Comparison of ENCODE assay signal across 13 cellular contexts in genomic region chr16:66369055-66369592, GRCh38. TPM values are rescaled to one million over a fixed set of nuclear protein-coding genes. Genes with fewer than 3 reads are reported as not detected.
DNase-seq lines count a peak whose midpoint lies in the region; ATAC-seq, FAIRE-seq and TF ChIP-seq lines count a peak whose summit lies in the region.
"Had no signal": no experiment of that assay in that cellular context is flagged by ENCODE, and none has a peak within 500 bp of the region (broad histone marks: within the 10 kb centered on the region; RNA-seq: fewer than 3 reads in every experiment).

No MANE protein-coding gene starts in this region.

- TF ChIP-seq RAD21 in H1 (IDR thresholded peaks at IDR 0.05 in 1 of 2, conservative IDR thresholded peaks at IDR 0.05 in 1 of 2; ENCODE audit: low read depth in 2 of 2, low read length in 2 of 2), result no peak

- no peak overlapping the region for H3K4me2 ChIP-seq in H1 (ENCODE audit: insufficient read depth in 1 of 2, low read depth in 2 of 2, low read length in 2 of 2)

- FAIRE-seq in H1 (lab: Jason Lieb, UNC) (no peak), RCC 7860 (lab: Jason Lieb, UNC) (no peak)

- H3K79me1 ChIP-seq in H1 (ENCODE audit: low read depth, low read length), result no peaks in the 10 kb centered on the region

- H3K9me3 Mint-ChIP-seq in activated naive CD4-positive, alpha-beta T cell treated with anti-CD3 and anti-CD28 coated beads, Interleukin-2, amount 10 ng/mL, durations not matched to agents 7 days and 5 days, result no peaks in the 10 kb centered on the region
- H3K9me3 Mint-ChIP-seq: CD4-positive, alpha-beta memory T cell had no signal

- no peak overlapping the region for H3K56ac ChIP-seq in H1 (replicated peaks; ENCODE audit: insufficient read length, low read depth, low read length)

- CTCF ChIA-PET in H1 (lab: Charles Lee; ENCODE audit: partially characterized antibody), result interaction anchor here (0.8 to 8.6 kb wide), 7 partner anchors 12 to 114 kb away, joined by 3 to 106 read pairs (median 4); no protein-coding TSS in a partner anchor
- CTCF ChIA-PET in activated naive CD4-positive, alpha-beta T cell treated with anti-CD3 and anti-CD28 coated beads, Interleukin-2, amount 10 ng/mL, durations not matched to agents 7 days and 5 days (lab: Charles Lee), result interaction anchor here (0.9 to 1.6 kb wide), 3 partner anchors 11 to 25 kb away, joined by 3 to 11 read pairs (median 3); no protein-coding TSS in a partner anchor

- no peak for TF ChIP-seq EP300 in H1 (IDR thresholded peaks at IDR 0.05; ENCODE audit: borderline replicate concordance in 1 of 2, low read depth in 2 of 2, low read length in 2 of 2)

- no peaks in the 10 kb centered on the region for H3K79me2 ChIP-seq in H1 (ENCODE audit: control insufficient read depth in 1 of 2, insufficient read depth in 2 of 2, low read length in 2 of 2)

- intact Hi-C loops in posterior vena cava (cut with DNase I), result no loop called here

- no peak overlapping the region for H3K23ac ChIP-seq in H1 (ENCODE audit: insufficient read length)

- no peak overlapping the region for H2AFZ ChIP-seq in H1 (ENCODE audit: low read length)

- H3K23me2 ChIP-seq in H1 (ENCODE audit: low read depth, low read length), result no peaks in the 10 kb centered on the region

- no peaks in the 10 kb centered on the region for H4K20me1 ChIP-seq in H1 (replicated peaks in 1 of 2; ENCODE audit: control insufficient read depth in 1 of 2, insufficient read depth in 2 of 2, low read length in 2 of 2)

- H2BK120ac ChIP-seq in H1 (replicated peaks; ENCODE audit: low read depth, low read length), result no peak overlapping the region

- peaks cover 6% of the 10 kb centered on the region for H3K4me1 Mint-ChIP-seq in activated naive CD4-positive, alpha-beta T cell treated with anti-CD3 and anti-CD28 coated beads, Interleukin-2, amount 10 ng/mL, durations not matched to agents 7 days and 5 days

- H3K27ac ChIP-seq in H1 (ENCODE audit: low read depth, low read length), result no peak overlapping the region

- H2BK20ac ChIP-seq in H1 (ENCODE audit: low read length), result peak overlapping the region; percentile 36; the same call in 1 of the 2 replicates

- H4K5ac ChIP-seq in H1 (ENCODE audit: insufficient read length, low read depth, low read length), result no peak overlapping the region

- H3K4me3 ChIP-seq in H1 (ENCODE audit: extremely low read depth in 1 of 4, insufficient read depth in 2 of 4, low read depth in 3 of 4, low read length in 4 of 4), result no peak overlapping the region

- no peak overlapping the region for H4K8ac ChIP-seq in H1 (ENCODE audit: extremely low read depth, insufficient read depth, low read length)

- H2BK12ac ChIP-seq in H1 (ENCODE audit: low read depth, low read length), result peak overlapping the region; percentile 96; the same call in 1 of the 2 replicates

- H3K36me3 ChIP-seq in H1 (ENCODE audit: control insufficient read depth in 2 of 4, insufficient read depth in 4 of 4, low read length in 3 of 4), result no peaks in the 10 kb centered on the region

- H2AK5ac ChIP-seq in H1 (ENCODE audit: low read depth, low read length), result no peak overlapping the region; the same call in 1 of the 2 replicates

- peak overlapping the region; percentile 88; the same call in 1 of the 2 replicates for H2BK5ac ChIP-seq in H1 (ENCODE audit: low read depth, low read length)

- POLR2A ChIA-PET in H1 (lab: Charles Lee; ENCODE audit: partially characterized antibody), result interaction anchor here (1.1 kb wide), 1 partner anchor 30 kb away, joined by 4 read pairs; no protein-coding TSS in a partner anchor

- no peak overlapping the region for H3K27ac Mint-ChIP-seq in activated naive CD4-positive, alpha-beta T cell treated with anti-CD3 and anti-CD28 coated beads, Interleukin-2, amount 10 ng/mL, durations not matched to agents 7 days and 5 days
- H3K27ac Mint-ChIP-seq: CD4-positive, alpha-beta memory T cell had no signal

- H4K91ac ChIP-seq in H1 (replicated peaks; ENCODE audit: insufficient read length, low read length), result peak overlapping the region; percentile 32

- H3K18ac ChIP-seq in H1 (ENCODE audit: extremely low read depth, low read length), result no peak overlapping the region

- H3K9me3 ChIP-seq in H1 (ENCODE audit: insufficient read depth in 2 of 2, low read depth in 1 of 2, low read length in 1 of 2), result no peaks in the 10 kb centered on the region

- DNase-seq in MV-4-11 (lab: John Stamatoyannopoulos, UW) (peak; percentile 92), H1 (ENCODE audit: low read depth in 1 of 2, low spot score in 2 of 2) (no peak), posterior vena cava (ENCODE audit: low spot score) (peak; percentile 84), NAMALWA (ENCODE audit: low spot score) (no peak), RCC 7860 (ENCODE audit: low spot score) (no peak)
- no peak for DNase-seq in activated naive CD4-positive, alpha-beta T cell treated with anti-CD3 and anti-CD28 coated beads, Interleukin-2, amount 10 ng/mL, durations not matched to agents 7 days and 5 days
- DNase-seq: activated CD4-positive, alpha-beta T cell treated with anti-CD3 and anti-CD28 coated beads for 4 hours; activated naive CD4-positive, alpha-beta T cell treated with Interleukin-2 at 50 U/mL for 16 hours; CD4-positive, alpha-beta memory T cell; NCI-H1694; SHP77 treated with DMSO at 0.1 percent for 48 hours had no signal

- H3K27me3 Mint-ChIP-seq in activated naive CD4-positive, alpha-beta T cell treated with anti-CD3 and anti-CD28 coated beads, Interleukin-2, amount 10 ng/mL, durations not matched to agents 7 days and 5 days, result peaks cover 25% of the 10 kb centered on the region

- no peak for TF ChIP-seq CTCF in H1 (IDR thresholded peaks at IDR 0.05; ENCODE audit: control extremely low read depth in 1 of 3, insufficient read depth in 1 of 3, low read depth in 1 of 3, low read length in 3 of 3)

- no peak overlapping the region for H2BK15ac ChIP-seq in H1 (ENCODE audit: low read length)

- TF ChIP-seq POLR2A in H1 (IDR thresholded peaks at IDR 0.05; ENCODE audit: control extremely low read depth in 1 of 2, low read depth in 2 of 2, low read length in 2 of 2), result no peak

- WGBS in H1 (ENCODE audit: extremely low coverage in 1 of 2, insufficient coverage in 1 of 2, insufficient read length in 1 of 2, insufficient replicate concordance in 2 of 2, low coverage in 1 of 2, low lambda C conversion rate in 2 of 2, missing lambda C conversion rate in 1 of 2), 2 experiments, result 89% methylated on average over 5 of the region's 5 CpGs; no CpG with 5 or more reads in 1 of the 2 experiments

- no peak overlapping the region for H3K14ac ChIP-seq in H1 (ENCODE audit: insufficient read length)

- peak overlapping the region; percentile 11 for H3K4ac ChIP-seq in H1 (replicated peaks; ENCODE audit: insufficient read length, low read depth, low read length)

- no peaks in the 10 kb centered on the region for H3K27me3 ChIP-seq in H1 (replicated peaks in 1 of 4; ENCODE audit: control insufficient read depth in 3 of 4, extremely low read depth in 1 of 4, insufficient read depth in 3 of 4, low read length in 3 of 4)

- H3K36me3 Mint-ChIP-seq in activated naive CD4-positive, alpha-beta T cell treated with anti-CD3 and anti-CD28 coated beads, Interleukin-2, amount 10 ng/mL, durations not matched to agents 7 days and 5 days, result no peaks in the 10 kb centered on the region
- H3K36me3 Mint-ChIP-seq: CD4-positive, alpha-beta memory T cell had no signal

- no peak overlapping the region for H3K9ac ChIP-seq in H1 (replicated peaks in 1 of 4; ENCODE audit: extremely low read depth in 1 of 4, low read depth in 3 of 4, low read length in 3 of 4)

- ATAC-seq in GM18511 (IDR thresholded peaks at IDR 0.05; ENCODE audit: unreplicated experiment) (peak; percentile 59), GM21576 (IDR thresholded peaks at IDR 0.05; ENCODE audit: unreplicated experiment) (no peak)

- no peak overlapping the region for H3K4me3 Mint-ChIP-seq in activated naive CD4-positive, alpha-beta T cell treated with anti-CD3 and anti-CD28 coated beads, Interleukin-2, amount 10 ng/mL, durations not matched to agents 7 days and 5 days
- H3K4me3 Mint-ChIP-seq: CD4-positive, alpha-beta memory T cell had no signal

- peaks cover 2 to 17% (median 11%) of the 10 kb centered on the region in 4 experiments for H3K4me1 ChIP-seq in H1 (replicated peaks in 1 of 4; ENCODE audit: control insufficient read depth in 3 of 4, insufficient read depth in 4 of 4, low read length in 3 of 4)

TF ChIP-seq in H1, 55 proteins besides CTCF, POLR2A, EP300 and RAD21:
- TF ChIP-seq GTF2F1 (IDR thresholded peaks at IDR 0.05; ENCODE audit: borderline replicate concordance, low read depth, low read length) (no peak), KDM4A (IDR thresholded peaks at IDR 0.05; ENCODE audit: low read depth, low read length, severe bottlenecking) (no peak), FOSL1 (IDR thresholded peaks at IDR 0.05; ENCODE audit: insufficient read depth, low read depth, low read length) (no peak), EZH2 (IDR thresholded peaks at IDR 0.05; ENCODE audit: low read depth, low read length, severe bottlenecking) (no peak), BCL11A (IDR thresholded peaks at IDR 0.05; ENCODE audit: low read depth in 2 of 2, low read length in 2 of 2) (no peak), SIX5 (IDR thresholded peaks at IDR 0.05; ENCODE audit: low read depth, low read length) (no peak)

RNA-seq across cellular contexts. Expression of gene CDH5, which starts 2.6 kb away (rescaled TPM):
- total RNA-seq in H1 (2021; fragmentation: NEBNext Ultra II Directional; extraction: Animal tissue kit (Norgen Biotek cat#: 25700)), result 0.32 and 0.59 TPM in 2 replicates
- 0.20 and 0.32 TPM in 2 replicates for polyA plus RNA-seq in H1 (2011; rRNA removed)
- polyA plus RNA-seq in H1 (2011; cell fraction: cytosol; rRNA removed), result 0.23 TPM
- polyA plus RNA-seq in H1 (2011; cell fraction: nucleus; rRNA removed), result 0.50 TPM
- 0.18 to 0.35 TPM (median 0.30 TPM) in 4 replicates for polyA plus RNA-seq in H1 (2012, experiment 1 of 2)
- polyA plus RNA-seq in H1 (2012, experiment 2 of 2), result 0.16 TPM
- polyA plus RNA-seq in H1 (2013, experiment 1 of 2), result 0.97 TPM
- polyA plus RNA-seq in H1 (2013, experiment 2 of 2), result 0.88 TPM
- 0.27 and 0.69 TPM in 2 replicates for polyA minus RNA-seq in H1 (2011; rRNA and poly(A)+ RNA removed)
- not detected for polyA minus RNA-seq in H1 (2011; cell fraction: cytosol; rRNA and poly(A)+ RNA removed)
- polyA minus RNA-seq in H1 (2011; cell fraction: nucleus; rRNA and poly(A)+ RNA removed), result not detected
- 10 to 100 TPM; 43.1 to 50.2 TPM for total RNA-seq in posterior vena cava
- total RNA-seq: CD4-positive, alpha-beta memory T cell had no signal
- polyA plus RNA-seq: CD4-positive, alpha-beta memory T cell had no signal

RNA-seq across cellular contexts. Expression of gene BEAN1, which starts 58.0 kb away (rescaled TPM):
- not detected in 2 replicates for total RNA-seq in H1 (2021; fragmentation: NEBNext Ultra II Directional; extraction: Animal tissue kit (Norgen Biotek cat#: 25700))
- polyA plus RNA-seq in H1 (2011; rRNA removed), result 0.05 and 0.08 TPM in 2 replicates
- 0.08 TPM for polyA plus RNA-seq in H1 (2011; cell fraction: cytosol; rRNA removed)
- polyA plus RNA-seq in H1 (2011; cell fraction: nucleus; rRNA removed), result 0.07 TPM
- 0.13 to 0.24 TPM (median 0.15 TPM) in 3 of 4 replicates, not detected in the other for polyA plus RNA-seq in H1 (2012, experiment 1 of 2)
- not detected for polyA plus RNA-seq in H1 (2012, experiment 2 of 2)
- polyA plus RNA-seq in H1 (2013, experiment 1 of 2), result 0.04 TPM
- 0.13 TPM for polyA plus RNA-seq in H1 (2013, experiment 2 of 2)
- polyA minus RNA-seq in H1 (2011; rRNA and poly(A)+ RNA removed), result not detected in 2 replicates
- not detected for polyA minus RNA-seq in H1 (2011; cell fraction: cytosol; rRNA and poly(A)+ RNA removed)
- not detected for polyA minus RNA-seq in H1 (2011; cell fraction: nucleus; rRNA and poly(A)+ RNA removed)
- under 1 TPM; 0.42 to 0.48 TPM for total RNA-seq in posterior vena cava
- total RNA-seq: CD4-positive, alpha-beta memory T cell had no signal

Comparison
In these comparisons a context has a peak if more than half of its experiments do, and no peak if none do; other contexts are left out.
1. DNase-seq: peak in MV-4-11 (single experiment) and posterior vena cava (single experiment); none in H1 (0 of 2), NAMALWA (single experiment), activated naive CD4-positive, alpha-beta T cell treated with anti-CD3 and anti-CD28 coated beads, Interleukin-2, amount 10 ng/mL, durations not matched to agents 7 days and 5 days (single experiment) and RCC 7860 (single experiment).
2. RNA of gene CDH5, which starts 2.6 kb away (total RNA-seq): 43.1 to 50.2 TPM in posterior vena cava; 0.32 to 0.59 TPM in H1; every median in the first group is over 10 times any median in the second.